9 cellular contexts compared by ENCODE assay signal in the genomic region with DNA sequence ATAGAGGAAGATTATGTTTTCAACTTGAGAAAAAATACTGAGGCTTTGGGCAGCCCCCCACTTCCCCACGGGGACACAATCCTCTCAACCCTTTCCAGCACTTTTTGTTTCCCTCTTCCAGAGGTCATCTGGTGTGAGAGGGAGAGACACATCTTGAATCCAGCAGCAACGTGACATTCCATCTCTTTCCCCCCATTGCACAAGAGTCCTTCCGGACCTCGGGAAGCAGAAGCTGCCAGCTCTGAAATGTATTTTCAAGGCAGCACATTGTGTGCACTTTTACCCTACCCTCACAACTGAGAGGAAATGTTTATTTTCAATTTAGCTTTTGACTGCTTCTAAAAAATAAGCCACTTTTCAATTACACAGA. TPM values are rescaled to one million over a fixed set of nuclear protein-coding genes. Genes with fewer than 3 reads are reported as not detected.
DNase-seq lines count a peak whose midpoint lies in the region; ATAC-seq, FAIRE-seq and TF ChIP-seq lines count a peak whose summit lies in the region.
"Had no signal": no experiment of that assay in that cellular context is flagged by ENCODE, and none has a peak within 500 bp of the region (broad histone marks: within the 10 kb centered on the region; RNA-seq: fewer than 3 reads in every experiment).

No MANE protein-coding gene starts in this region.

- H3K27me3 Mint-ChIP-seq in astrocyte (ENCODE audit: low read depth, unreplicated experiment) (no peaks in the 10 kb centered on the region), progenitor cell of endocrine pancreas (no peaks in the 10 kb centered on the region), CD14-positive monocyte (ENCODE audit: low read depth in 3 of 3) (peaks cover 0 to 4% (median 2%) of the 10 kb centered on the region in 3 donors)
- H3K27me3 Mint-ChIP-seq in CD4-positive, alpha-beta T cell: peaks cover 40% of the 10 kb centered on the region

- H3K4me1 Mint-ChIP-seq in astrocyte (ENCODE audit: low read depth, unreplicated experiment): no peaks in the 10 kb centered on the region
- peaks cover 46% of the 10 kb centered on the region for H3K4me1 Mint-ChIP-seq in progenitor cell of endocrine pancreas (ENCODE audit: low read depth)
- H3K4me1 Mint-ChIP-seq in CD14-positive monocyte: no peaks in the 10 kb centered on the region
- no peaks in the 10 kb centered on the region for H3K4me1 Mint-ChIP-seq in CD4-positive, alpha-beta T cell (ENCODE audit: low read depth)

- TF ChIP-seq CTCF in astrocyte (IDR thresholded peaks at IDR 0.05; ENCODE audit: insufficient read depth, low read depth, low read length): no peak
- TF ChIP-seq CTCF in progenitor cell of endocrine pancreas (IDR thresholded peaks at IDR 0.05; ENCODE audit: unreplicated experiment): no peak
- TF ChIP-seq CTCF in CD14-positive monocyte (IDR thresholded peaks at IDR 0.05): no peak
- no peak for TF ChIP-seq CTCF in CD4-positive, alpha-beta T cell (IDR thresholded peaks at IDR 0.05)

- H3K9me3 Mint-ChIP-seq in astrocyte (ENCODE audit: unreplicated experiment) (no peaks in the 10 kb centered on the region), progenitor cell of endocrine pancreas (ENCODE audit: low read depth) (peaks cover 4% of the 10 kb centered on the region), CD14-positive monocyte (peaks cover 0 to 4% (median 0%) of the 10 kb centered on the region in 7 donors)
- H3K9me3 Mint-ChIP-seq in CD4-positive, alpha-beta T cell: no peaks in the 10 kb centered on the region

- 16% methylated on average over 4 of the region's 4 CpGs for WGBS in right cardiac atrium

- ATAC-seq in right cardiac atrium (peak; percentile 85 to 87), GM21717 (IDR thresholded peaks at IDR 0.05; ENCODE audit: unreplicated experiment) (no peak)
- no peak for ATAC-seq in CD4-positive, alpha-beta T cell (ENCODE audit: poor library complexity)

- H3K4me2 ChIP-seq in astrocyte (ENCODE audit: low read length): peak overlapping the region; percentile 44
- H3K4me2 ChIP-seq: BLaER1 had no signal

- peak overlapping the region; percentile 38 for H3K9ac ChIP-seq in astrocyte (ENCODE audit: low read length)
- H3K9ac ChIP-seq: BLaER1 had no signal

- H3K4me1 ChIP-seq in astrocyte (ENCODE audit: insufficient read depth, low read length) (peaks cover 10% of the 10 kb centered on the region), right cardiac atrium (ENCODE audit: control insufficient read depth, insufficient read depth, low read length) (peaks cover 7% of the 10 kb centered on the region)
- H3K4me1 ChIP-seq: BLaER1 had no signal

- CTCF ChIA-PET in CD4-positive, alpha-beta T cell (lab: Charles Lee): no interaction called here

- no peak overlapping the region for H3K27ac Mint-ChIP-seq in astrocyte (ENCODE audit: unreplicated experiment)
- peak overlapping the region; percentile 48 for H3K27ac Mint-ChIP-seq in progenitor cell of endocrine pancreas
- H3K27ac Mint-ChIP-seq in CD14-positive monocyte: no peak overlapping the region
- no peak overlapping the region for H3K27ac Mint-ChIP-seq in CD4-positive, alpha-beta T cell

- intact Hi-C loops in right cardiac atrium (cut with DNase I): loop anchor here in 1 of 4 donors (2.0 kb wide), 1 partner anchor 45 kb away; no protein-coding TSS in a partner anchor
- intact Hi-C loops in CD14-positive monocyte (cut with micrococcal nuclease): no loop called here
- intact Hi-C loops in CD4-positive, alpha-beta T cell (cut with DNase I, micrococcal nuclease): no loop called here

- DNase-seq in AG20443 (ENCODE audit: low spot score) (peak; percentile 57), astrocyte (ENCODE audit: low read depth) (peak; percentile 50), right cardiac atrium (peak; percentile 51 to 70 (median 58)), progenitor cell of endocrine pancreas (ENCODE audit: low spot score, unreplicated experiment) (no peak), CD14-positive monocyte (ENCODE audit: low spot score) (no peak), superior temporal gyrus (ENCODE audit: extremely low spot score) (no peak)
- DNase-seq in CD4-positive, alpha-beta T cell: no peak

- H3K9me3 ChIP-seq in astrocyte (ENCODE audit: insufficient read depth, low read depth, low read length) (no peaks in the 10 kb centered on the region), right cardiac atrium (ENCODE audit: control insufficient read depth, low read length) (no peaks in the 10 kb centered on the region)
- no peaks in the 10 kb centered on the region for H3K9me3 ChIP-seq in CD4-positive, alpha-beta T cell (ENCODE audit: control insufficient read depth, low read length)
- H3K9me3 ChIP-seq: BLaER1 had no signal

- H3K36me3 Mint-ChIP-seq in astrocyte (ENCODE audit: low read depth, unreplicated experiment) (no peaks in the 10 kb centered on the region), progenitor cell of endocrine pancreas (ENCODE audit: insufficient read depth) (peaks cover 3% of the 10 kb centered on the region), CD14-positive monocyte (no peaks in the 10 kb centered on the region)
- H3K36me3 Mint-ChIP-seq in CD4-positive, alpha-beta T cell (ENCODE audit: low read depth): no peaks in the 10 kb centered on the region

- no peaks in the 10 kb centered on the region for H3K36me3 ChIP-seq in astrocyte (ENCODE audit: insufficient read depth, low read length)
- H3K36me3 ChIP-seq: BLaER1 had no signal

- H3K79me2 ChIP-seq in astrocyte (ENCODE audit: insufficient read depth, low read length): no peaks in the 10 kb centered on the region

- H3K4me3 Mint-ChIP-seq in astrocyte (ENCODE audit: unreplicated experiment) (no peak overlapping the region), progenitor cell of endocrine pancreas (ENCODE audit: low read depth) (no peak overlapping the region), CD14-positive monocyte (no peak overlapping the region)
- no peak overlapping the region for H3K4me3 Mint-ChIP-seq in CD4-positive, alpha-beta T cell

- POLR2A ChIA-PET in CD4-positive, alpha-beta T cell (lab: Charles Lee): no interaction called here

- peak overlapping the region; percentile 9 for H2AFZ ChIP-seq in astrocyte (ENCODE audit: low read depth, low read length)

- H3K27ac ChIP-seq in astrocyte (ENCODE audit: low read depth, low read length) (peak overlapping the region; percentile 36), right cardiac atrium (ENCODE audit: low read length) (peak overlapping the region; percentile 88)
- no peak overlapping the region for H3K27ac ChIP-seq in CD4-positive, alpha-beta T cell (ENCODE audit: low read depth, low read length)
- H3K27ac ChIP-seq: BLaER1 had no signal

- H3K27me3 ChIP-seq in astrocyte (ENCODE audit: insufficient read depth, low read length): no peaks in the 10 kb centered on the region
- no peaks in the 10 kb centered on the region for H3K27me3 ChIP-seq in right cardiac atrium (ENCODE audit: control insufficient read depth, insufficient read depth)
- no peaks in the 10 kb centered on the region for H3K27me3 ChIP-seq in CD4-positive, alpha-beta T cell (ENCODE audit: control insufficient read depth, insufficient read depth, low read length)
- H3K27me3 ChIP-seq: BLaER1 had no signal

- H4K20me1 ChIP-seq in astrocyte (ENCODE audit: insufficient read depth, low read length): no peaks in the 10 kb centered on the region
- H4K20me1 ChIP-seq: BLaER1 had no signal

- no peak for FAIRE-seq in astrocyte (lab: Jason Lieb, UNC)

- H3K4me3 ChIP-seq in astrocyte (ENCODE audit: insufficient read depth, low read depth, low read length): no peak overlapping the region
- no peak overlapping the region for H3K4me3 ChIP-seq in right cardiac atrium (ENCODE audit: low read length)
- H3K4me3 ChIP-seq: BLaER1 had no signal

RNA-seq across cellular contexts. Expression of gene FMO2, which starts 43.0 kb away (rescaled TPM):
- total RNA-seq in astrocyte: not detected in 2 replicates
- total RNA-seq in right cardiac atrium: 10 to 100 TPM; 26.2 to 87.7 (median 66.4) TPM
- polyA plus RNA-seq in right cardiac atrium: 41.0 TPM
- total RNA-seq in progenitor cell of endocrine pancreas: not detected in 2 replicates
- polyA plus RNA-seq in CD14-positive monocyte: not detected
- not detected for total RNA-seq in CD4-positive, alpha-beta T cell

RNA-seq across cellular contexts. Expression of gene FMO3, which starts 51.4 kb away (rescaled TPM):
- not detected in 2 replicates for total RNA-seq in astrocyte
- total RNA-seq in right cardiac atrium: 1 to 10 TPM in 3 of 4 donors, under 1 TPM in 1; 0.62 to 1.6 (median 1.3) TPM
- polyA plus RNA-seq in right cardiac atrium: 2.0 TPM
- not detected in 2 replicates for total RNA-seq in progenitor cell of endocrine pancreas
- not detected for polyA plus RNA-seq in CD14-positive monocyte
- not detected for total RNA-seq in CD4-positive, alpha-beta T cell

Comparison
In these comparisons a context has a peak if more than half of its experiments do, and no peak if none do; other contexts are left out.
1. DNase-seq: peak in AG20443 (single experiment), astrocyte (single experiment) and right cardiac atrium (3 of 3); none in progenitor cell of endocrine pancreas (single experiment), CD14-positive monocyte (single experiment), CD4-positive, alpha-beta T cell (0 of 10) and superior temporal gyrus (single experiment).
2. ATAC-seq: peak in right cardiac atrium (2 of 2); none in CD4-positive, alpha-beta T cell (single experiment) and GM21717 (single experiment).
3. RNA of gene FMO2, which starts 43.0 kb away (total RNA-seq): 26.2 to 87.7 TPM in right cardiac atrium; not detected in astrocyte, not detected in progenitor cell of endocrine pancreas and not detected in CD4-positive, alpha-beta T cell; every median in the first group is over 10 times any median in the second.